In genomic region chr7:5494683-5495561, GRCh38 we compare ENCODE assay signal across 8 cellular contexts. TPM values are rescaled to one million over a fixed set of nuclear protein-coding genes. Genes with fewer than 3 reads are reported as not detected.
A peak's percentile ranks its signal among the peaks of the same experiment; 100 is the strongest.
DNase-seq lines count a peak whose midpoint lies in the region; ATAC-seq and TF ChIP-seq lines count a peak whose summit lies in the region.

No MANE protein-coding gene starts in this region.

- peaks cover 31% of the 10 kb centered on the region for H3K4me1 ChIP-seq in lower lobe of right lung

- DNase-seq in NK-92 treated with Interleukin-12 subunit alpha and Interleukin-12 subunit beta, amount 100 ng/mL, for 24 hours (lab: John Stamatoyannopoulos, UW) = peak; percentile 30
- DNase-seq in NK-92 (lab: John Stamatoyannopoulos, UW; ENCODE audit: unreplicated experiment) (no peak), NCI-H526 treated with DMSO at 0.1 percent for 48 hours (lab: John Stamatoyannopoulos, UW) (peak; percentile 71), dermis blood vessel endothelial cell (peak; percentile 89), lower lobe of right lung (peak; percentile 83)
- DNase-seq in activated CD4-positive, alpha-beta T cell treated with anti-CD3 and anti-CD28 coated beads, Interleukin-2, amount 50 U/mL, for 48 hours = peak; percentile 81 to 85
- peak; percentile 56 to 70 (median 63) for DNase-seq in stimulated activated CD4-positive, alpha-beta T cell treated with anti-CD3 and anti-CD28 coated beads, TNF-alpha, amount 100 ng/mL, for 48 hours (ENCODE audit: low read depth in 3 of 3)

- intact Hi-C loops in lower lobe of right lung (cut with DNase I) = no loop called here

- H3K27me3 ChIP-seq in lower lobe of right lung (ENCODE audit: low read depth) = no peaks in the 10 kb centered on the region

- peak; percentile 97 for TF ChIP-seq CTCF in lower lobe of right lung (IDR thresholded peaks at IDR 0.05)

- peaks cover 16% of the 10 kb centered on the region for H3K36me3 ChIP-seq in lower lobe of right lung

- peak; percentile 78 for ATAC-seq in HG03196 (IDR thresholded peaks at IDR 0.05; ENCODE audit: unreplicated experiment)
- ATAC-seq in lower lobe of right lung = peak; percentile 88 to 93

- H3K4me3 ChIP-seq in lower lobe of right lung = peak overlapping the region; percentile 18

- H3K9me3 ChIP-seq in lower lobe of right lung = no peaks in the 10 kb centered on the region

- H3K27ac ChIP-seq in lower lobe of right lung = no peak overlapping the region

RNA-seq across cellular contexts. Expression of gene FBXL18, which starts 18.7 kb away (rescaled TPM):
- total RNA-seq in dermis blood vessel endothelial cell (4.9 and 9.9 TPM in 2 replicates), lower lobe of right lung (9.2 TPM)

RNA-seq across cellular contexts. Expression of gene ACTB, which starts 35.5 kb away (rescaled TPM):
- total RNA-seq in dermis blood vessel endothelial cell = 2,280 and 5,174 TPM in 2 replicates
- 3,617 TPM for total RNA-seq in lower lobe of right lung
